Comparison of ENCODE assay signal across 29 cellular contexts in genomic region chr19:28644261-28644660, GRCh38.
"Had no signal": no experiment of that assay in that cellular context is flagged by ENCODE, and none has a peak within 500 bp of the region (broad histone marks: within the 10 kb centered on the region; RNA-seq: fewer than 3 reads in every experiment).

No MANE protein-coding gene starts in this region.

- H3K4me3 ChIP-seq: colonic mucosa, gastroesophageal sphincter, heart left ventricle, hepatocyte, left lung, smooth muscle cell, testis, tibial artery, upper lobe of left lung had no signal

- H3K4me2 ChIP-seq: hepatocyte, smooth muscle cell had no signal

- DNase-seq: colonic mucosa; effector CD8-positive, alpha-beta T cell; endodermal cell; foreskin fibroblast; heart left ventricle; kidney; left lung; mesendoderm; midbrain; naive thymus-derived CD4-positive, alpha-beta T cell; nucleus accumbens; posterior cingulate gyrus; stimulated activated CD4-positive, alpha-beta T cell treated with anti-CD3 and anti-CD28 coated beads, Interleukin-12 subunit alpha, Interleukin-12 subunit beta, amount 100 ng/mL, for 4 hours; stimulated activated CD4-positive, alpha-beta T cell treated with anti-CD3 and anti-CD28 coated beads, Interleukin-1b, Interleukin-23, amount 100 ng/mL, for 48 hours; stimulated activated CD4-positive, alpha-beta T cell treated with anti-CD3 and anti-CD28 coated beads, Interleukin-4, amount 100 ng/mL, for 24 hours; stimulated activated naive CD8-positive, alpha-beta T cell treated with anti-CD3 and anti-CD28 coated beads, Interleukin-15, Interleukin-2, amounts not matched to agents 100 U/mL and 50 U/mL, for 24 hours; substantia nigra; testis; tibial artery; upper lobe of left lung had no signal

- H3K4me3 Mint-ChIP-seq: dendritic cell treated with granulocyte-macrophage colony-stimulating factor and Interleukin-4, amounts not matched to agents 40 ng/mL and 50 ng/mL, for 4 days; endodermal cell; naive thymus-derived CD4-positive, alpha-beta T cell; nephron; stimulated activated effector memory CD8-positive, alpha-beta T cell treated with anti-CD3 and anti-CD28 coated beads, Interleukin-12 subunit alpha, Interleukin-12 subunit beta, amount 100 ng/mL, for 72 hours had no signal

- H3K27ac Mint-ChIP-seq: dendritic cell treated with granulocyte-macrophage colony-stimulating factor and Interleukin-4, amounts not matched to agents 40 ng/mL and 50 ng/mL, for 4 days; endodermal cell; naive thymus-derived CD4-positive, alpha-beta T cell; nephron; stimulated activated effector memory CD8-positive, alpha-beta T cell treated with anti-CD3 and anti-CD28 coated beads, Interleukin-12 subunit alpha, Interleukin-12 subunit beta, amount 100 ng/mL, for 72 hours had no signal

- H3K27ac ChIP-seq: colonic mucosa, epithelial cell of prostate, gastroesophageal sphincter, heart left ventricle, hepatocyte, left lung, testis, tibial artery, upper lobe of left lung had no signal

- H3K9me3 Mint-ChIP-seq: dendritic cell treated with granulocyte-macrophage colony-stimulating factor and Interleukin-4, amounts not matched to agents 40 ng/mL and 50 ng/mL, for 4 days; endodermal cell; nephron; stimulated activated effector memory CD8-positive, alpha-beta T cell treated with anti-CD3 and anti-CD28 coated beads, Interleukin-12 subunit alpha, Interleukin-12 subunit beta, amount 100 ng/mL, for 72 hours had no signal

- H3K27me3 ChIP-seq: colonic mucosa, heart left ventricle, hepatocyte, left lung, testis, tibial artery, upper lobe of left lung had no signal

- H3K4me1 Mint-ChIP-seq: endodermal cell; stimulated activated effector memory CD8-positive, alpha-beta T cell treated with anti-CD3 and anti-CD28 coated beads, Interleukin-12 subunit alpha, Interleukin-12 subunit beta, amount 100 ng/mL, for 72 hours had no signal

- H3K36me3 Mint-ChIP-seq: naive thymus-derived CD4-positive, alpha-beta T cell; stimulated activated effector memory CD8-positive, alpha-beta T cell treated with anti-CD3 and anti-CD28 coated beads, Interleukin-12 subunit alpha, Interleukin-12 subunit beta, amount 100 ng/mL, for 72 hours had no signal

- H3K27me3 Mint-ChIP-seq: dendritic cell treated with granulocyte-macrophage colony-stimulating factor and Interleukin-4, amounts not matched to agents 40 ng/mL and 50 ng/mL, for 4 days; naive thymus-derived CD4-positive, alpha-beta T cell had no signal

- H3K4me1 ChIP-seq: colonic mucosa, gastroesophageal sphincter, heart left ventricle, left lung, testis, tibial artery, upper lobe of left lung had no signal

- H3K9me3 ChIP-seq: colonic mucosa, gastroesophageal sphincter, heart left ventricle, left lung, testis, tibial artery, upper lobe of left lung had no signal

- H3K36me3 ChIP-seq: colonic mucosa, gastroesophageal sphincter, heart left ventricle, left lung, tibial artery, upper lobe of left lung had no signal

- ATAC-seq: esophagus mucosa; gastroesophageal sphincter; heart left ventricle; left lung; naive thymus-derived CD4-positive, alpha-beta T cell; sciatic nerve; stimulated activated effector memory CD8-positive, alpha-beta T cell treated with anti-CD3 and anti-CD28 coated beads, Interleukin-12 subunit alpha, Interleukin-12 subunit beta, amount 100 ng/mL, for 72 hours; stimulated activated naive CD8-positive, alpha-beta T cell treated with anti-CD3 and anti-CD28 coated beads, Interleukin-15, Interleukin-2, amounts not matched to agents 100 U/mL and 50 U/mL, for 24 hours had no signal

- H2AFZ ChIP-seq: hepatocyte had no signal
